ENCODE assay signal across 9 cellular contexts in genomic region chr2:111049792-111050640, GRCh38.
DNase-seq lines count a peak whose midpoint lies in the region; ATAC-seq lines count a peak whose summit lies in the region.
"Had no signal": no experiment of that assay in that cellular context is flagged by ENCODE, and none has a peak within 500 bp of the region (broad histone marks: within the 10 kb centered on the region; RNA-seq: fewer than 3 reads in every experiment).

No MANE protein-coding gene starts in this region.

- DNase-seq in DMS79 treated with DMSO at 0.1 percent for 48 hours (lab: John Stamatoyannopoulos, UW) (peak; percentile 58), DMS79 (lab: John Stamatoyannopoulos, UW) (no peak), M059J (ENCODE audit: low read depth) (peak; percentile 58), left kidney (ENCODE audit: low read depth, low spot score) (peak; percentile 79), NCI-H774 (lab: John Stamatoyannopoulos, UW) (no peak), T-helper 9 cell (no peak), NCI-H446 (lab: John Stamatoyannopoulos, UW) (no peak)
- DNase-seq: 8988T had no signal

- ATAC-seq in GM21447 (IDR thresholded peaks at IDR 0.05; ENCODE audit: unreplicated experiment), result peak; percentile 64

Comparison
In these comparisons a context has a peak if more than half of its experiments do, and no peak if none do; other contexts are left out.
1. DNase-seq: peak in DMS79 treated with DMSO at 0.1 percent for 48 hours (single experiment), M059J (single experiment) and left kidney (single experiment); none in DMS79 (single experiment), NCI-H774 (single experiment), T-helper 9 cell (single experiment) and NCI-H446 (0 of 2).